Comparison of ENCODE assay signal across 8 cellular contexts in the genomic region with DNA sequence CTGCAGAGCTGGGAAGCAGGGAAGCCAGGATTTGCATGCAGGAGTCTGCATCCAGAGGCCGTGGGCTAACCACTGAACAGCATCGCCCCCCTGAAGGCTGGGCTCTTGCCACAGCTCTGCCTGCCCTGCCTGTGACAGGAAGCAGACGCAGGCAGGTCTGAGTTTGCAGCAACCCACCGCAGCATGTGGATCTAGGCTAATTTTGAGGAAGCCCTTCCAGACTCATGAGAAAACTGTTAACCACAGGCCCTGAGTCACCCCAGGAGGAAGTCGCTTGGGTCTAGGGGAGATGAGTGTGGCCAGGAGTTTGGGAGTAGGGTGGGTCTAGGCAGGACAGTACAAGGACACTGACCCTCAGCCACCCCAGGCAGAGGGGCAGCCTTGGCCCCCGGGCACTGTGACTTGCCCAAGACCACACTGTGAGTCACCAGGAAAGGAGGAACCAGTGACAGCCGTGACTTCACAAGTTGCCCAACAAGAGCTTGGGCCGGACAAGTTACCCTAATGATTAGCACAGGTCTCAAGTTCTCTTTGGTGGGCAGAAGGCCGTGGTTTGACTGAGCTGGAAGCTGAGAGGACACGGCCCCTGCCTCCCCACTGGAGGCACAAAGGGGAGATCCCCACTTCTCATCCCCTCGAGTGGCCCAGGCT. TPM values are rescaled to one million over a fixed set of nuclear protein-coding genes. Genes with fewer than 3 reads are reported as not detected.
DNase-seq lines count a peak whose midpoint lies in the region; ATAC-seq and TF ChIP-seq lines count a peak whose summit lies in the region.

No MANE protein-coding gene starts in this region.

- in situ Hi-C loops in brain microvascular endothelial cell (cut with HindIII; ENCODE audit: low pct_ligation_motif_present, low sequenced_read_pairs): no loop called here

- intact Hi-C loops in left lung (cut with DNase I): no loop called here

- H3K27me3 ChIP-seq in brain microvascular endothelial cell (replicated peaks) (peaks cover 11% of the 10 kb centered on the region), left lung (peaks cover 0 to 5% of the 10 kb centered on the region in 2 donors)

- H3K27ac ChIP-seq in brain microvascular endothelial cell (peak overlapping the region; percentile 17), left lung (peak overlapping the region; percentile 88 to 98)

- no peaks in the 10 kb centered on the region for H3K9me3 ChIP-seq in left lung

- H3K4me3 ChIP-seq in brain microvascular endothelial cell (ENCODE audit: low read depth, low read length) (no peak overlapping the region), left lung (peak overlapping the region; percentile 21 to 70)

- peaks cover 0 to 76% of the 10 kb centered on the region in 2 donors for H3K4me1 ChIP-seq in left lung

- ATAC-seq in HG03175 (IDR thresholded peaks at IDR 0.05; ENCODE audit: unreplicated experiment) (peak; percentile 27), left lung (peak; percentile 82), HG03108 (IDR thresholded peaks at IDR 0.05; ENCODE audit: unreplicated experiment) (no peak), HG03457 (IDR thresholded peaks at IDR 0.05; ENCODE audit: unreplicated experiment) (no peak)

- TF ChIP-seq CTCF in brain microvascular endothelial cell (IDR thresholded peaks at IDR 0.05; ENCODE audit: low read depth, low read length, missing control alignments) (no peak), left lung (IDR thresholded peaks at IDR 0.05) (peak in 1 of 2 donors; percentile 9), GM20000 (IDR thresholded peaks at IDR 0.05; ENCODE audit: extremely low read depth, missing control alignments) (no peak)

- H3K36me3 ChIP-seq in brain microvascular endothelial cell (replicated peaks) (no peaks in the 10 kb centered on the region), left lung (peaks cover 0 to 13% of the 10 kb centered on the region in 2 donors)

- DNase-seq in T-helper 22 cell (ENCODE audit: low read depth): peak; percentile 82
- DNase-seq in brain microvascular endothelial cell: peak; percentile 81
- peak; percentile 88 to 93 for DNase-seq in left lung
- DNase-seq in stimulated activated CD8-positive, alpha-beta memory T cell treated with anti-CD3 and anti-CD28 coated beads, Interleukin-15, amount 100 ng/mL, for 48 hours (ENCODE audit: low read depth in 2 of 2): peak; percentile 63 to 68
- no peak for DNase-seq in GM20000 (ENCODE audit: low spot score)

RNA-seq across cellular contexts. Expression of a gene that starts 0.9 kb away (rescaled TPM):
- 100 to 1,000 TPM; 185 to 513 TPM for total RNA-seq in left lung

RNA-seq across cellular contexts. Expression of a gene that starts 33.3 kb away (rescaled TPM):
- under 1 TPM in 1 of 2 donors, not detected in 1; 0.08 TPM for total RNA-seq in left lung

Comparison
In these comparisons a context has a peak if more than half of its experiments do, and no peak if none do; other contexts are left out.
1. ATAC-seq: peak in HG03175 (single experiment) and left lung (single experiment); none in HG03108 (single experiment) and HG03457 (single experiment).